ENCODE assay signal across 20 cellular contexts in genomic region chr1:175094626-175095025, GRCh38. TPM values are rescaled to one million over a fixed set of nuclear protein-coding genes. Genes with fewer than 3 reads are reported as not detected.
"Had no signal": no experiment of that assay in that cellular context is flagged by ENCODE, and none has a peak within 500 bp of the region (broad histone marks: within the 10 kb centered on the region; RNA-seq: fewer than 3 reads in every experiment).

No MANE protein-coding gene starts in this region.

- H3K9me3 ChIP-seq: ovary, right lobe of liver, thoracic aorta, tibial nerve, upper lobe of right lung, uterus had no signal

- H3K4me3 ChIP-seq: dorsolateral prefrontal cortex, hepatocyte, lung, ovary, right lobe of liver, thoracic aorta, tibial nerve, upper lobe of right lung, uterus had no signal

- H3K36me3 ChIP-seq: ovary, right lobe of liver, thoracic aorta, tibial nerve, upper lobe of right lung, uterus had no signal

- DNase-seq: dorsolateral prefrontal cortex; effector CD4-positive, alpha-beta T cell; kidney; natural killer cell; occipital lobe; ovary; retina; right lobe of liver; small intestine; stimulated activated CD4-positive, alpha-beta T cell treated with anti-CD3 and anti-CD28 coated beads, Interleukin-15, amount 100 ng/mL, for 24 hours; stimulated activated CD4-positive, alpha-beta T cell treated with anti-CD3 and anti-CD28 coated beads, Interleukin-2, amount 100 ng/mL, for 48 hours; stimulated activated naive B cell treated with anti-CD40 and anti-IgM and Interleukin-4, amounts not matched to agents 10 μg/mL and 1 μg/mL and 100 μg/mL, for 72 hours; upper lobe of right lung; uterus had no signal

- H3K27ac ChIP-seq: dorsolateral prefrontal cortex, ovary, right lobe of liver, thoracic aorta, tibial nerve, upper lobe of right lung, uterus had no signal

- ATAC-seq: left lobe of liver; natural killer cell; right lobe of liver; stimulated activated naive B cell treated with anti-CD40 and anti-IgM and Interleukin-4, amounts not matched to agents 10 μg/mL and 1 μg/mL and 100 μg/mL, for 72 hours; upper lobe of right lung had no signal

- H2AFZ ChIP-seq: hepatocyte had no signal

- H3K4me2 ChIP-seq: hepatocyte had no signal

- H3K79me2 ChIP-seq: hepatocyte had no signal

- H3K4me1 ChIP-seq: right lobe of liver, tibial nerve, upper lobe of right lung, uterus had no signal

- H3K27me3 ChIP-seq: dorsolateral prefrontal cortex, hepatocyte, ovary, right lobe of liver, tibial nerve, upper lobe of right lung, uterus had no signal

RNA-seq across cellular contexts. Expression of gene TNN, which starts 27.0 kb away (rescaled TPM):
- polyA plus RNA-seq: neural cell had no signal
